10 cellular contexts compared by ENCODE assay signal in the genomic region with DNA sequence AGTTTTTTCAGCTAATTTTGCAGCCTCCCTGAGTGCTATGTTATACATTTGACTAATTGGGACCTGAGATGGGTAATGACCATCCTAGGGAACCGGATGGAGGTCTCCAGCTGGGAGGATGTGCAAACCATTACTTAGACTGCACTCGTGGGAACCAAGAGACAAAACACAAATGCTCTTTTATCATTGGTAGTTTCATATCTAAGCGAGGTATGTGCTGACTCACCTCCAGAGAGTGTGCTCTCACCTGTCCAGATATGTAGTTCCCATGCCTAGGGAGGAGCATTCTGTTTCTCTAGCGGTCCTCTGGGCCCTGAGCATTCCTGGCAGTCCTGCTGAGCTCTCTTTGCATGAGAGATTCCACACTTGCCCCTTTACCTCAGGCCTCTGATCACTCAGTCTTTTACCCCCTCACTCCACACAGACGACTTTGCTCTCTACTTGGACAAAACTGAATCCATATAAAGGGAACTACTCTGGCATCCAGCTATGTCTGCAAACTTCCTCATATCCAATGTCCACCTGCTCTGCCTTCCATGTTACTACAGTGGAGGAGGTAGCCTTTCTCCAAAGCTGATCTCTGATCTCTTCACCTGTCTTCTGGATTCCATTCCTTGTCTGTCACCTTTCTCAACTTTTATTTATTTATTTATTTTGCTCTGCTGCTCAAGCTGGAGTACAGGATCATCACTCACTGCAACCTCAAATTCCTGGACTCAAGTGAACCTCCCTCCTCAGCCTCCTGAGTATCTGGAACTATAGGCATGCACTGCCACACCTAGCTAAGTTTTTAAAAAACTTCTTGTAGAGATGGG.
DNase-seq lines count a peak whose midpoint lies in the region; ATAC-seq, FAIRE-seq and TF ChIP-seq lines count a peak whose summit lies in the region.
"Had no signal": no experiment of that assay in that cellular context is flagged by ENCODE, and none has a peak within 500 bp of the region (broad histone marks: within the 10 kb centered on the region; RNA-seq: fewer than 3 reads in every experiment).

No MANE protein-coding gene starts in this region.

- peaks cover 30 to 39% of the 10 kb centered on the region in 2 donors for H3K36me3 Mint-ChIP-seq in CD4-positive, alpha-beta memory T cell

- peaks cover 3 to 5% of the 10 kb centered on the region in 2 experiments for H3K36me3 ChIP-seq in keratinocyte (ENCODE audit: control insufficient read depth in 2 of 2, extremely low read depth in 1 of 2, insufficient read depth in 2 of 2, low read length in 2 of 2)
- H3K36me3 ChIP-seq in CD4-positive, alpha-beta memory T cell (ENCODE audit: insufficient read depth, low read length) = peaks cover 4% of the 10 kb centered on the region

- peak; percentile 63 for DNase-seq in keratinocyte (ENCODE audit: low read depth, low spot score)
- DNase-seq in HTR-8/SVneo (ENCODE audit: insufficient read length, low spot score) = no peak
- DNase-seq in middle frontal gyrus (ENCODE audit: extremely low spot score, low spot score) = no peak
- DNase-seq in HEK293T (ENCODE audit: extremely low spot score) = no peak
- no peak for DNase-seq in CD4-positive, alpha-beta memory T cell
- DNase-seq: stimulated activated CD4-positive, alpha-beta T cell treated with anti-CD3 and anti-CD28 coated beads, Interleukin-12 subunit alpha, Interleukin-12 subunit beta, amount 100 ng/mL, for 4 hours had no signal

- CTCF ChIA-PET in HEK293T (lab: Yijun Ruan, JAX) = interaction anchor here (0.6 kb wide), 1 partner anchor 348 kb away, joined by 3 read pairs; no protein-coding TSS in a partner anchor
- CTCF ChIA-PET in CD4-positive, alpha-beta memory T cell (lab: Charles Lee; ENCODE audit: partially characterized antibody) = interaction anchor here (1.1 to 2.3 kb wide), 2 partner anchors 124 to 267 kb away, joined by 4 to 7 read pairs; no protein-coding TSS in a partner anchor

- peak overlapping the region; percentile 55 for H3K9ac ChIP-seq in keratinocyte (ENCODE audit: control insufficient read depth, extremely low read depth, insufficient read depth, low read length)

- H3K9me3 Mint-ChIP-seq in CD4-positive, alpha-beta memory T cell = no peaks in the 10 kb centered on the region

- H3K9me1 ChIP-seq in keratinocyte (ENCODE audit: control insufficient read depth, extremely low read depth, insufficient read depth, low read length) = no peaks in the 10 kb centered on the region

- no peak overlapping the region for H3K4me3 Mint-ChIP-seq in CD4-positive, alpha-beta memory T cell

- POLR2A ChIA-PET in HEK293T (lab: Yijun Ruan, JAX) = no interaction called here
- POLR2A ChIA-PET in CD4-positive, alpha-beta memory T cell (lab: Charles Lee; ENCODE audit: partially characterized antibody) = no interaction called here

- peak overlapping the region; percentile 91 for H3K27ac ChIP-seq in keratinocyte (ENCODE audit: control insufficient read depth, insufficient read depth, low read length)
- H3K27ac ChIP-seq in CD4-positive, alpha-beta memory T cell (ENCODE audit: low read depth, low read length) = no peak overlapping the region
- H3K27ac ChIP-seq: HL-60 had no signal

- H3K4me3 ChIP-seq in keratinocyte (ENCODE audit: control insufficient read depth in 2 of 3, extremely low read depth in 1 of 3, insufficient read depth in 2 of 3, low read depth in 1 of 3, low read length in 3 of 3) = no peak overlapping the region
- no peak overlapping the region for H3K4me3 ChIP-seq in CD4-positive, alpha-beta memory T cell (ENCODE audit: low read length in 2 of 2)

- peaks cover 30% of the 10 kb centered on the region for H3K4me1 ChIP-seq in keratinocyte (ENCODE audit: control insufficient read depth, extremely low read depth, insufficient read depth, low read length)
- H3K4me1 ChIP-seq in CD4-positive, alpha-beta memory T cell (ENCODE audit: insufficient read depth, low read length) = no peaks in the 10 kb centered on the region

- dilution Hi-C loops in keratinocyte (cut with MboI; ENCODE audit: extremely low pct_ligation_motif_present, low sequenced_read_pairs) = no loop called here

- no peaks in the 10 kb centered on the region for H3K79me2 ChIP-seq in keratinocyte (ENCODE audit: control insufficient read depth, insufficient read depth, low read length)

- peaks cover 0 to 5% (median 1%) of the 10 kb centered on the region in 4 donors for H3K4me1 Mint-ChIP-seq in CD4-positive, alpha-beta memory T cell

- H3K9me3 ChIP-seq in keratinocyte (ENCODE audit: control insufficient read depth, low read depth, low read length) = no peaks in the 10 kb centered on the region
- H3K9me3 ChIP-seq in CD4-positive, alpha-beta memory T cell (ENCODE audit: control insufficient read depth in 1 of 2, low read length in 2 of 2) = no peaks in the 10 kb centered on the region

- no peaks in the 10 kb centered on the region for H4K20me1 ChIP-seq in keratinocyte (ENCODE audit: control insufficient read depth, extremely low read depth, insufficient read depth, low read length)

- FAIRE-seq in keratinocyte (lab: Jason Lieb, UNC) (peak; percentile 97), HTR-8/SVneo (lab: Jason Lieb, UNC) (no peak)

- no peaks in the 10 kb centered on the region for H3K27me3 ChIP-seq in keratinocyte (ENCODE audit: control insufficient read depth, extremely low read depth, insufficient read depth, low read length)
- no peaks in the 10 kb centered on the region for H3K27me3 ChIP-seq in CD4-positive, alpha-beta memory T cell (ENCODE audit: insufficient read depth, low read length)

- peak overlapping the region; percentile 49 for H3K4me2 ChIP-seq in keratinocyte (ENCODE audit: control insufficient read depth, extremely low read depth, insufficient read depth, low read depth, low read length)

- no peak for TF ChIP-seq CTCF in keratinocyte (optimal IDR thresholded peaks at IDR 0.05 in 1 of 3, IDR thresholded peaks at IDR 0.05 in 1 of 3, conservative IDR thresholded peaks at IDR 0.05 in 1 of 3; ENCODE audit: extremely low read depth in 1 of 3, insufficient read depth in 2 of 3, low read length in 3 of 3)

- intact Hi-C loops in CD4-positive, alpha-beta memory T cell (cut with micrococcal nuclease) = no loop called here

- ATAC-seq in GM18519 (IDR thresholded peaks at IDR 0.05; ENCODE audit: low FRiP score, unreplicated experiment) (peak; percentile 72), GM21723 (IDR thresholded peaks at IDR 0.05; ENCODE audit: unreplicated experiment) (peak; percentile 67), HG03565 (IDR thresholded peaks at IDR 0.05; ENCODE audit: unreplicated experiment) (peak; percentile 77)

- no peaks in the 10 kb centered on the region for H3K27me3 Mint-ChIP-seq in CD4-positive, alpha-beta memory T cell

- H2AFZ ChIP-seq in keratinocyte (ENCODE audit: control insufficient read depth, low read length) = no peak overlapping the region

- no peak overlapping the region for H3K27ac Mint-ChIP-seq in CD4-positive, alpha-beta memory T cell

TF ChIP-seq in HEK293T, 16 proteins besides CTCF, POLR2A, EP300 and RAD21:
- TF ChIP-seq BHLHE40 (IDR thresholded peaks at IDR 0.05; ENCODE audit: borderline replicate concordance) (no peak), TARDBP (IDR thresholded peaks at IDR 0.05) (no peak), SP1 (IDR thresholded peaks at IDR 0.05) (no peak), SUZ12 (IDR thresholded peaks at IDR 0.05) (no peak), ARNT (IDR thresholded peaks at IDR 0.05) (no peak), LEF1 (IDR thresholded peaks at IDR 0.05; ENCODE audit: borderline replicate concordance) (no peak), ZNF384 (IDR thresholded peaks at IDR 0.05) (no peak), HDGF (IDR thresholded peaks at IDR 0.05; ENCODE audit: borderline replicate concordance) (no peak)
